In the genomic region with DNA sequence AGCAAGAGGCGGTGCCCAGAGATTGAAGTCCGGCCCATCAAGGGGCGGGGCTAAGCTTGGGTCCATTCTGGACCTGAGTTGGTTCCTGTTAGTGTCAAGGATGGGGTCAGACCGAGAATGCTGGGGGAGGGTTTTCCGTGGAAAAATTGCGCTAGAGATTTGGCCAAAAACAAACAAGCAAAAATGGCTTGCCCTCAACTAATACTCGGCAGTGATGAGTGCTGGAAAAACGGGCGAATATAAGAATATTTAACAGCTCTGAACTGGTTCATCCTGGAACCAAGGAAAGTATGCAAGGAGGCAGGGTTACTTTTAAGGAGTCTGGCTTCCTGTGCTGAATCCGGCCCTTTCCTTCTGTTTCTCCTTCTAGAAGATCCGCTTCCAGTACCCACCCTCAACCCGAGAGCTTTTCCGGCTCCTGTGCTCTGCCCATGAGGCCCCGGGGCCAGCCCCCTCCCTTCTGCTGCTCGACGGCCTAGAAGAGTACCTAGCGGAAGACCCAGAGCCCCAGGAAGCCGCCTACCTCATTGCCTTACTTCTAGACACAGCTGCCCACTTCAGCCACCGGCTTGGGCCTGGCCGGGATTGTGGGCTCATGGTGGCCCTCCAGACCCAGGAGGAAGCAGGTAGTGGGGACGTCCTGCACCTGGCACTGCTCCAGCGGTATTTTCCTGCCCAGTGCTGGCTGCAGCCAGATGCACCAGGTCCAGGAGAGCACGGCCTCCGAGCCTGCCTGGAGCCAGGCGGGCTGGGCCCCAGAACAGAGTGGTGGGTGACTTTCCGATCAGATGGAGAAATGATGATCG, we compare ENCODE assay signal across 8 cellular contexts. TPM values are rescaled to one million over a fixed set of nuclear protein-coding genes. Genes with fewer than 3 reads are reported as not detected.
DNase-seq lines count a peak whose midpoint lies in the region; ATAC-seq and TF ChIP-seq lines count a peak whose summit lies in the region.

No MANE protein-coding gene starts in this region.

- no peak for TF ChIP-seq CTCF in mucosa of descending colon (IDR thresholded peaks at IDR 0.05)

- H3K9me3 ChIP-seq in mucosa of descending colon: no peaks in the 10 kb centered on the region

- peak overlapping the region; percentile 91 for H3K27ac ChIP-seq in substantia nigra (ENCODE audit: low read depth, low read length, poor library complexity, severe bottlenecking)

- peak; percentile 48 for TF ChIP-seq POLR2A in GM18526 (IDR thresholded peaks at IDR 0.05; ENCODE audit: extremely low read depth, insufficient read length)

- H3K4me3 ChIP-seq in mucosa of descending colon: peak overlapping the region; percentile 39

- no peaks in the 10 kb centered on the region for H3K36me3 ChIP-seq in mucosa of descending colon (ENCODE audit: low read depth)

- DNase-seq in NCI-H2029 (lab: John Stamatoyannopoulos, UW) (peak; percentile 82), ecto neural progenitor cell (ENCODE audit: low spot score) (peak; percentile 64), mucosa of descending colon (peak; percentile 73 to 90 (median 75)), substantia nigra (lab: John Stamatoyannopoulos, UW) (peak in 28 of 49 donors; percentile 12 to 70 (median 38)), pons (ENCODE audit: low spot score) (no peak)
- DNase-seq in activated CD4-positive, alpha-beta T cell treated with anti-CD3 and anti-CD28 coated beads, Interleukin-2, amount 50 U/mL, for 1 hour: peak; percentile 70

- ATAC-seq in mucosa of descending colon (peak; percentile 43), GM18873 (IDR thresholded peaks at IDR 0.05; ENCODE audit: low FRiP score, unreplicated experiment) (no peak)

- intact Hi-C loops in mucosa of descending colon (cut with DNase I, micrococcal nuclease): no loop called here

- peaks cover 23% of the 10 kb centered on the region for H3K4me1 ChIP-seq in mucosa of descending colon (ENCODE audit: low read depth)

RNA-seq across cellular contexts. Expression of a gene that starts 0.9 kb away (rescaled TPM):
- 1 to 10 TPM; 2.5 to 3.4 (median 3.3) TPM for total RNA-seq in mucosa of descending colon

RNA-seq across cellular contexts. Expression of a gene that starts 8.8 kb away (rescaled TPM):
- total RNA-seq in mucosa of descending colon: 1 to 10 TPM; 2.8 to 4.7 (median 3.6) TPM

RNA-seq across cellular contexts. Expression of a gene that starts 20.1 kb away (rescaled TPM):
- total RNA-seq in mucosa of descending colon: 10 to 100 TPM in 1 of 3 donors, 1 to 10 TPM in 2; 5.1 to 32.8 (median 7.4) TPM

RNA-seq across cellular contexts. Expression of a gene that starts 29.0 kb away (rescaled TPM):
- total RNA-seq in mucosa of descending colon: 10 to 100 TPM; 27.4 to 40.5 (median 38.8) TPM

RNA-seq across cellular contexts. Expression of a gene that starts 29.3 kb away (rescaled TPM):
- 10 to 100 TPM; 37.3 to 61.8 (median 55.7) TPM for total RNA-seq in mucosa of descending colon
